Comparison of ENCODE assay signal across 9 cellular contexts in the genomic region with DNA sequence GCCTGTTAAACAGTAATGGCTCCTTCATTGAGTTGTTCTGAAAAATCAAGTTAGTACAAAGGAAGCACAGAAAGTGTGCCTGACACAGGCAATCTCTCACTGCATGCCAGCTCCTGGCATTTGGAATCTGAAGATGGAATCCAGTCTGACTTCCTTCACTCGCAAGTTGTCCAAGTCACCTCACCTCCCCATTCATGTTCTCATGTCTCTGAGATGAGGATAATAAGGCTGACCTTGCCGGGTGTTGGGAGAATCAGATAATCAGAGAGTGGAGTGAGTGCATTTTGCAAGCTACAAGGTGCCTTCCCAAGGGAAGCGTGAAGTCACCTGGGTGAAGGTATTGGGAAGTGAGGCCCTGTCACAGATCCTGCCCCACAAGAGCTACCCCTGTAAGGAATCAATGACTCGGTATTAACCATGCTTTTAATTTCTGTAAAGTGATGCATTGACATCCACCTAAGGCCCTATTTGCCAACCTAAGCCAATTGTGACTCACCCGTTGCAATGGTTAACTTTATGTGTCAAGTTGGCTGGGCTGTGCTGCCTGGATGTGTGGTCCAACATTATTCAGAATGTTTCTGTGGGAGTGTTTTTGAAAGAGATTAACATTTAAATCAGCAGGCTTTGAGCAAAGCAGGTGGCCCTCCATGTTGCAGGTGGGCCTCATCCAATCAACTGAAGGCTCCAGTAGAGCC.
DNase-seq lines count a peak whose midpoint lies in the region; ATAC-seq and TF ChIP-seq lines count a peak whose summit lies in the region.
"Had no signal": no experiment of that assay in that cellular context is flagged by ENCODE, and none has a peak within 500 bp of the region (broad histone marks: within the 10 kb centered on the region; RNA-seq: fewer than 3 reads in every experiment).

No MANE protein-coding gene starts in this region.

- H3K27me3 ChIP-seq in MG63 (no peaks in the 10 kb centered on the region), esophagus muscularis mucosa (no peaks in the 10 kb centered on the region)
- H3K27me3 ChIP-seq: right lobe of liver had no signal

- peak; percentile 47 for DNase-seq in EH (ENCODE audit: low read depth)
- DNase-seq in MG63: peak; percentile 77
- DNase-seq in esophagus muscularis mucosa (ENCODE audit: extremely low spot score): no peak
- DNase-seq in renal cortical epithelial cell (ENCODE audit: low read depth): peak; percentile 95
- DNase-seq in DMS79 treated with DMSO at 0.1 percent for 48 hours (lab: John Stamatoyannopoulos, UW): no peak
- DNase-seq: WERI-Rb-1 had no signal

- H3K9me3 ChIP-seq in MG63 (peaks cover 3% of the 10 kb centered on the region; the same call in 1 of the 2 replicates), esophagus muscularis mucosa (no peaks in the 10 kb centered on the region)
- H3K9me3 ChIP-seq: right lobe of liver had no signal

- TF ChIP-seq EP300 in esophagus muscularis mucosa (IDR thresholded peaks at IDR 0.05): no peak

- peak overlapping the region; percentile 92 to 99 (median 96) for H3K27ac ChIP-seq in esophagus muscularis mucosa (replicated peaks in 1 of 4)
- H3K27ac ChIP-seq: WERI-Rb-1 had no signal

- H3K4me3 ChIP-seq in MG63 (no peak overlapping the region), esophagus muscularis mucosa (no peak overlapping the region)
- H3K4me3 ChIP-seq: right lobe of liver had no signal

- H3K4me1 ChIP-seq in esophagus muscularis mucosa: peaks cover 93 to 100% (median 100%) of the 10 kb centered on the region in 4 donors

- 71% methylated on average over 5 of the region's 5 CpGs for WGBS in esophagus muscularis mucosa

- intact Hi-C loops in esophagus muscularis mucosa (cut with DNase I): no loop called here

- no peak for TF ChIP-seq POLR2A in esophagus muscularis mucosa (IDR thresholded peaks at IDR 0.05; ENCODE audit: low read depth)

- no peak for TF ChIP-seq CTCF in esophagus muscularis mucosa (IDR thresholded peaks at IDR 0.05)

- ATAC-seq in HG02938 (IDR thresholded peaks at IDR 0.05; ENCODE audit: unreplicated experiment) (no peak), GM21381 (IDR thresholded peaks at IDR 0.05; ENCODE audit: unreplicated experiment) (no peak)
- ATAC-seq: right lobe of liver had no signal

- no peaks in the 10 kb centered on the region for H3K36me3 ChIP-seq in MG63
- H3K36me3 ChIP-seq in esophagus muscularis mucosa: no peaks in the 10 kb centered on the region
- H3K36me3 ChIP-seq: right lobe of liver, WERI-Rb-1 had no signal

Comparison
In these comparisons a context has a peak if more than half of its experiments do, and no peak if none do; other contexts are left out.
1. DNase-seq: peak in EH (single experiment), MG63 (single experiment) and renal cortical epithelial cell (single experiment); none in esophagus muscularis mucosa (single experiment) and DMS79 treated with DMSO at 0.1 percent for 48 hours (single experiment).